ENCODE assay signal across 8 cellular contexts in genomic region chr22:29167032-29167911, GRCh38. TPM values are rescaled to one million over a fixed set of nuclear protein-coding genes. Genes with fewer than 3 reads are reported as not detected.
DNase-seq lines count a peak whose midpoint lies in the region; ATAC-seq and TF ChIP-seq lines count a peak whose summit lies in the region.

No MANE protein-coding gene starts in this region.

- H3K27ac Mint-ChIP-seq in CD4-positive, alpha-beta memory T cell: peak overlapping the region in 5 of 7 donors; percentile 27 to 70 (median 37)
- peak overlapping the region; percentile 77 for H3K27ac Mint-ChIP-seq in activated CD8-positive, alpha-beta T cell treated with anti-CD3 and anti-CD28 coated beads for 36 hours
- H3K27ac Mint-ChIP-seq in progenitor cell of endocrine pancreas: no peak overlapping the region

- 73 to 86% methylated on average over 22 of the region's 22 CpGs for WGBS in tibial nerve, 2 donors

- no peaks in the 10 kb centered on the region for H3K9me3 ChIP-seq in CD4-positive, alpha-beta memory T cell (ENCODE audit: control insufficient read depth in 1 of 2, low read length in 2 of 2)
- H3K9me3 ChIP-seq in breast epithelium: no peaks in the 10 kb centered on the region
- no peaks in the 10 kb centered on the region for H3K9me3 ChIP-seq in tibial nerve

- H3K4me3 ChIP-seq in CD4-positive, alpha-beta memory T cell (ENCODE audit: low read length in 2 of 2): peak overlapping the region; percentile 11 to 15
- H3K4me3 ChIP-seq in breast epithelium: no peak overlapping the region
- no peak overlapping the region for H3K4me3 ChIP-seq in tibial nerve

- TF ChIP-seq CTCF in activated CD8-positive, alpha-beta T cell treated with anti-CD3 and anti-CD28 coated beads for 36 hours (IDR thresholded peaks at IDR 0.05): no peak
- TF ChIP-seq CTCF in progenitor cell of endocrine pancreas (IDR thresholded peaks at IDR 0.05; ENCODE audit: unreplicated experiment) (no peak), breast epithelium (IDR thresholded peaks at IDR 0.05) (no peak), tibial nerve (IDR thresholded peaks at IDR 0.05) (no peak)

- peak overlapping the region; percentile 57 to 77 (median 72) for H3K4me3 Mint-ChIP-seq in CD4-positive, alpha-beta memory T cell
- H3K4me3 Mint-ChIP-seq in activated CD8-positive, alpha-beta T cell treated with anti-CD3 and anti-CD28 coated beads for 36 hours: peak overlapping the region; percentile 24
- H3K4me3 Mint-ChIP-seq in progenitor cell of endocrine pancreas (ENCODE audit: low read depth): no peak overlapping the region

- peak; percentile 93 for ATAC-seq in GM19452 (IDR thresholded peaks at IDR 0.05; ENCODE audit: unreplicated experiment)
- peak; percentile 89 for ATAC-seq in HG03439 (IDR thresholded peaks at IDR 0.05; ENCODE audit: unreplicated experiment)
- ATAC-seq in activated CD8-positive, alpha-beta T cell treated with anti-CD3 and anti-CD28 coated beads for 36 hours: peak; percentile 92

- H3K27me3 Mint-ChIP-seq in CD4-positive, alpha-beta memory T cell: peaks cover 3 to 6% of the 10 kb centered on the region in 2 donors
- H3K27me3 Mint-ChIP-seq in activated CD8-positive, alpha-beta T cell treated with anti-CD3 and anti-CD28 coated beads for 36 hours: peaks cover 19% of the 10 kb centered on the region
- H3K27me3 Mint-ChIP-seq in progenitor cell of endocrine pancreas: peaks cover 18% of the 10 kb centered on the region

- peaks cover 14 to 23% (median 18%) of the 10 kb centered on the region in 4 donors for H3K4me1 Mint-ChIP-seq in CD4-positive, alpha-beta memory T cell
- peaks cover 17% of the 10 kb centered on the region for H3K4me1 Mint-ChIP-seq in activated CD8-positive, alpha-beta T cell treated with anti-CD3 and anti-CD28 coated beads for 36 hours (ENCODE audit: low read depth)
- no peaks in the 10 kb centered on the region for H3K4me1 Mint-ChIP-seq in progenitor cell of endocrine pancreas (ENCODE audit: low read depth)

- peaks cover 0 to 5% (median 0%) of the 10 kb centered on the region in 8 donors for H3K9me3 Mint-ChIP-seq in CD4-positive, alpha-beta memory T cell
- H3K9me3 Mint-ChIP-seq in activated CD8-positive, alpha-beta T cell treated with anti-CD3 and anti-CD28 coated beads for 36 hours: no peaks in the 10 kb centered on the region
- H3K9me3 Mint-ChIP-seq in progenitor cell of endocrine pancreas (ENCODE audit: low read depth): no peaks in the 10 kb centered on the region

- peaks cover 13% of the 10 kb centered on the region for H3K4me1 ChIP-seq in CD4-positive, alpha-beta memory T cell (ENCODE audit: insufficient read depth, low read length)
- H3K4me1 ChIP-seq in breast epithelium (no peaks in the 10 kb centered on the region), tibial nerve (no peaks in the 10 kb centered on the region)

- TF ChIP-seq POLR2A in breast epithelium (IDR thresholded peaks at IDR 0.05) (no peak), tibial nerve (IDR thresholded peaks at IDR 0.05) (no peak)

- no peaks in the 10 kb centered on the region for H3K36me3 ChIP-seq in CD4-positive, alpha-beta memory T cell (ENCODE audit: insufficient read depth, low read length)
- H3K36me3 ChIP-seq in breast epithelium (no peaks in the 10 kb centered on the region), tibial nerve (no peaks in the 10 kb centered on the region)

- H3K36me3 Mint-ChIP-seq in CD4-positive, alpha-beta memory T cell: no peaks in the 10 kb centered on the region
- H3K36me3 Mint-ChIP-seq in activated CD8-positive, alpha-beta T cell treated with anti-CD3 and anti-CD28 coated beads for 36 hours (ENCODE audit: low read depth): no peaks in the 10 kb centered on the region
- no peaks in the 10 kb centered on the region for H3K36me3 Mint-ChIP-seq in progenitor cell of endocrine pancreas (ENCODE audit: insufficient read depth)

- TF ChIP-seq EP300 in tibial nerve (IDR thresholded peaks at IDR 0.05): no peak

- H3K27ac ChIP-seq in CD4-positive, alpha-beta memory T cell (ENCODE audit: low read depth, low read length): no peak overlapping the region
- H3K27ac ChIP-seq in breast epithelium: no peak overlapping the region
- no peak overlapping the region for H3K27ac ChIP-seq in tibial nerve

- intact Hi-C loops in CD4-positive, alpha-beta memory T cell (cut with micrococcal nuclease): no loop called here
- intact Hi-C loops in activated CD8-positive, alpha-beta T cell treated with anti-CD3 and anti-CD28 coated beads for 36 hours (cut with micrococcal nuclease): no loop called here
- intact Hi-C loops in breast epithelium (cut with DNase I; ENCODE audit: low total_unique reads): no loop called here

- CTCF ChIA-PET in CD4-positive, alpha-beta memory T cell (lab: Charles Lee; ENCODE audit: partially characterized antibody): interaction anchor here (1.1 kb wide), 1 partner anchor 13 kb away, joined by 3 read pairs; no protein-coding TSS in a partner anchor
- CTCF ChIA-PET in activated CD8-positive, alpha-beta T cell treated with anti-CD3 and anti-CD28 coated beads for 36 hours (lab: Charles Lee): interaction anchor here (1.0 to 1.5 kb wide), 2 partner anchors 13 to 78 kb away, joined by 3 to 5 read pairs; no protein-coding TSS in a partner anchor

- DNase-seq in CD4-positive, alpha-beta memory T cell: peak; percentile 26 to 57 (median 29)
- DNase-seq in activated CD8-positive, alpha-beta T cell treated with anti-CD3 and anti-CD28 coated beads for 36 hours: peak; percentile 89
- DNase-seq in stimulated activated CD4-positive, alpha-beta T cell treated with anti-CD3 and anti-CD28 coated beads, Interleukin-4, amount 100 ng/mL, for 1 hour: peak; percentile 27
- DNase-seq in progenitor cell of endocrine pancreas (ENCODE audit: low spot score, unreplicated experiment): no peak
- no peak for DNase-seq in breast epithelium (ENCODE audit: low spot score in 2 of 2)
- DNase-seq in tibial nerve (ENCODE audit: low spot score in 2 of 2): no peak

- no peaks in the 10 kb centered on the region for H3K27me3 ChIP-seq in CD4-positive, alpha-beta memory T cell (ENCODE audit: insufficient read depth, low read length)
- H3K27me3 ChIP-seq in breast epithelium (no peaks in the 10 kb centered on the region), tibial nerve (no peaks in the 10 kb centered on the region)

- POLR2A ChIA-PET in CD4-positive, alpha-beta memory T cell (lab: Charles Lee; ENCODE audit: partially characterized antibody): no interaction called here
- POLR2A ChIA-PET in activated CD8-positive, alpha-beta T cell treated with anti-CD3 and anti-CD28 coated beads for 36 hours (lab: Charles Lee): no interaction called here

RNA-seq across cellular contexts. Expression of gene EMID1, which starts 38.4 kb away (rescaled TPM):
- not detected for total RNA-seq in CD4-positive, alpha-beta memory T cell
- polyA plus RNA-seq in CD4-positive, alpha-beta memory T cell: under 1 TPM in 1 of 2 donors, not detected in 1; 0.11 TPM
- total RNA-seq in activated CD8-positive, alpha-beta T cell treated with anti-CD3 and anti-CD28 coated beads for 36 hours: under 1 TPM in 1 of 2 experiments, not detected in 1; 0.14 TPM
- 18.9 and 20.6 TPM in 2 replicates for total RNA-seq in progenitor cell of endocrine pancreas
- total RNA-seq in breast epithelium: 1 to 10 TPM; 1.1 to 4.6 (median 2.3) TPM
- total RNA-seq in tibial nerve: 1 to 10 TPM; 1.0 to 9.9 (median 3.0) TPM

Comparison
In these comparisons a context has a peak if more than half of its experiments do, and no peak if none do; other contexts are left out.
1. DNase-seq: peak in CD4-positive, alpha-beta memory T cell (5 of 5), activated CD8-positive, alpha-beta T cell treated with anti-CD3 and anti-CD28 coated beads for 36 hours (single experiment) and stimulated activated CD4-positive, alpha-beta T cell treated with anti-CD3 and anti-CD28 coated beads, Interleukin-4, amount 100 ng/mL, for 1 hour (single experiment); none in progenitor cell of endocrine pancreas (single experiment), breast epithelium (0 of 2) and tibial nerve (0 of 2).
2. H3K4me3 ChIP-seq: peak in CD4-positive, alpha-beta memory T cell (2 of 2); none in breast epithelium (0 of 3) and tibial nerve (0 of 4).
3. Peak in every context shown above with its lines, with median percentiles within 50 percentile points of each other: ATAC-seq.